In genomic region chr1:53678507-53678906, GRCh38 we compare ENCODE assay signal across 26 cellular contexts.
A peak's percentile ranks its signal among the peaks of the same experiment; 100 is the strongest.
DNase-seq lines count a peak whose midpoint lies in the region; ATAC-seq lines count a peak whose summit lies in the region.
"Had no signal": no experiment of that assay in that cellular context is flagged by ENCODE, and none has a peak within 500 bp of the region (broad histone marks: within the 10 kb centered on the region; RNA-seq: fewer than 3 reads in every experiment).

No MANE protein-coding gene starts in this region.

- peak overlapping the region; percentile 3 for H3K9ac ChIP-seq in NT2/D1 (ENCODE audit: insufficient read length, low read depth)

- intact Hi-C loops in Right ventricle myocardium superior (cut with DNase I), result no loop called here
- intact Hi-C loops in left cardiac atrium (cut with DNase I), result no loop called here
- intact Hi-C loops in aorta (cut with DNase I), result no loop called here

- H3K9me3 ChIP-seq in NT2/D1 (ENCODE audit: insufficient read depth, low read length) (no peaks in the 10 kb centered on the region), aorta (ENCODE audit: control insufficient read depth, low read length) (no peaks in the 10 kb centered on the region)
- H3K9me3 ChIP-seq: neutrophil, transverse colon had no signal

- no peak overlapping the region for H3K4me3 ChIP-seq in NT2/D1 (ENCODE audit: insufficient read length, low read depth)
- H3K4me3 ChIP-seq in aorta (ENCODE audit: low read length in 2 of 2), result no peak overlapping the region
- H3K4me3 ChIP-seq: coronary artery, transverse colon had no signal

- 54 to 58% methylated on average over 4 of the region's 4 CpGs for WGBS in aorta, 2 donors

- no peak for DNase-seq in Right ventricle myocardium superior
- DNase-seq in left cardiac atrium, result no peak
- DNase-seq in NT2/D1 (ENCODE audit: low read depth, low spot score), result no peak
- DNase-seq in fibroblast of peridontal ligament (ENCODE audit: extremely low read depth), result peak; percentile 31
- DNase-seq in aorta, result no peak
- no peak for DNase-seq in HK-2 (ENCODE audit: unreplicated experiment)
- DNase-seq: activated CD4-positive, alpha-beta T cell treated with anti-CD3 and anti-CD28 coated beads for 1 hour; activated gamma-delta T cell treated with Interleukin-2 at 50 U/mL for 16 hours; activated naive CD8-positive, alpha-beta T cell treated with anti-CD3 and anti-CD28 coated beads, Interleukin-2, amount 50 U/mL, for 24 hours; DMS79 treated with DMSO at 0.1 percent for 48 hours; effector memory CD8-positive, alpha-beta T cell; glutamatergic neuron; H7; kidney glomerular epithelial cell; mammary epithelial cell; NCI-H1105 treated with DMSO at 0.1 percent for 48 hours; SHP77 treated with DMSO at 0.1 percent for 48 hours; T-cell; transverse colon had no signal

- H3K4me1 ChIP-seq in NT2/D1 (ENCODE audit: insufficient read depth, insufficient read length) (peaks cover 15% of the 10 kb centered on the region), aorta (ENCODE audit: control insufficient read depth in 1 of 2, insufficient read depth in 2 of 2, low read length in 2 of 2) (no peaks in the 10 kb centered on the region)

- peak; percentile 69 for ATAC-seq in Right ventricle myocardium superior (ENCODE audit: poor library complexity)
- no peak for ATAC-seq in left cardiac atrium
- ATAC-seq in HG02852 (IDR thresholded peaks at IDR 0.05; ENCODE audit: unreplicated experiment), result no peak
- no peak for ATAC-seq in aorta (ENCODE audit: low FRiP score)
- ATAC-seq in GM21528 (IDR thresholded peaks at IDR 0.05; ENCODE audit: low FRiP score, unreplicated experiment), result no peak
- ATAC-seq: activated naive CD8-positive, alpha-beta T cell treated with anti-CD3 and anti-CD28 coated beads, Interleukin-2, amount 50 U/mL, for 24 hours; effector memory CD8-positive, alpha-beta T cell; esophagus mucosa; HepG2; T-cell had no signal

- H3K36me3 ChIP-seq in NT2/D1 (ENCODE audit: insufficient read depth, insufficient read length, low read length) (no peaks in the 10 kb centered on the region), aorta (ENCODE audit: control insufficient read depth in 1 of 2, insufficient read depth in 2 of 2, low read length in 1 of 2) (no peaks in the 10 kb centered on the region)
- H3K36me3 ChIP-seq: neutrophil, transverse colon had no signal

- peaks cover 5% of the 10 kb centered on the region for H3K27me3 ChIP-seq in NT2/D1 (ENCODE audit: insufficient read depth, insufficient read length)
- no peaks in the 10 kb centered on the region for H3K27me3 ChIP-seq in aorta (ENCODE audit: control insufficient read depth in 1 of 2, insufficient read depth in 2 of 2, low read length in 1 of 2)
- H3K27me3 ChIP-seq: neutrophil, transverse colon had no signal

- no peak overlapping the region for H3K27ac ChIP-seq in aorta (ENCODE audit: low read depth in 1 of 2, low read length in 2 of 2)
- H3K27ac ChIP-seq: coronary artery, HL-60, neutrophil, transverse colon had no signal
